Comparison of ENCODE assay signal across 8 cellular contexts in the genomic region with DNA sequence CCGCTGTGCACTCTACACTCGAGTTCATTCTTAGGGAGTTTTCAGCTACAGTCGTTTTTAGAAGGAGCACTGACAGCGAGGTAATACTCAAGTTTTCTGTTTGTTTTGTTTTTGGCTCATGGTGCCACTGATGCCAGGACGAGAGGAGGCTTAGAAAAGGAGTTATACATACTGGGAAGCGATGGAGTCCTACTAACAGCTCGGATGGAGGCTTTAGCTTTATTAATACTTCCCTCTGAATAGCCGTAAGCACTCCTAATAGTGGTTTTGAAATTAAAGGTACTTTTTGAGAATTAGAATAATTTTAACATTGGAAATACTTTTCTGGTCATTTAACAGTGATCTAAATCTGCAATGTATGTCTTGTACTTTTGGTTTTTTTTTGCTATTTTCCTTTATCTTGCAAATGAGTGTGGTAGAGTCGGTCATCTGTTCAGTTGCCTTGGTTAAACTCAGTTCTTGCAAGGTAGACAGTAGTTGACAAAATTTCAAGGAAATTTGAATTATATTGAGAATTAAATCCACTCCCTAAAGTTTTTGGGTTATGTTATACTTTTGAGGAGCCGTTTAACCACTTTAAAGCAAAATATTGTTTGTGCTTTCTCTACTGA. TPM values are rescaled to one million over a fixed set of nuclear protein-coding genes. Genes with fewer than 3 reads are reported as not detected.
A peak's percentile ranks its signal among the peaks of the same experiment; 100 is the strongest.
DNase-seq lines count a peak whose midpoint lies in the region; ATAC-seq lines count a peak whose summit lies in the region.

No MANE protein-coding gene starts in this region.

- H3K27me3 Mint-ChIP-seq in activated T-helper 1 cell treated with anti-CD3 and anti-CD28 coated beads, Interleukin-12 subunit alpha, Interleukin-12 subunit beta, Interleukin-2, Interleukin-4 antibody, amounts not matched to agents 30 ng/mL and 10 ng/mL and 1 ng/mL, durations not matched to agents 14 hours and 24 hours and 36 hours (ENCODE audit: insufficient read depth): peaks cover 6% of the 10 kb centered on the region
- H3K27me3 Mint-ChIP-seq in stimulated activated naive B cell treated with anti-CD40 and anti-IgM and Interleukin-4, amounts not matched to agents 10 μg/mL and 1 μg/mL and 100 μg/mL, for 72 hours: peaks cover 0 to 4% of the 10 kb centered on the region in 2 donors

- H3K9me3 Mint-ChIP-seq in activated T-helper 1 cell treated with anti-CD3 and anti-CD28 coated beads, Interleukin-12 subunit alpha, Interleukin-12 subunit beta, Interleukin-2, Interleukin-4 antibody, amounts not matched to agents 30 ng/mL and 10 ng/mL and 1 ng/mL, durations not matched to agents 14 hours and 24 hours and 36 hours: no peaks in the 10 kb centered on the region
- H3K9me3 Mint-ChIP-seq in stimulated activated naive B cell treated with anti-CD40 and anti-IgM and Interleukin-4, amounts not matched to agents 10 μg/mL and 1 μg/mL and 100 μg/mL, for 72 hours: no peaks in the 10 kb centered on the region

- H3K4me3 ChIP-seq in iPS-11a (ENCODE audit: low read depth, low read length): peak overlapping the region; percentile 78

- no peak for ATAC-seq in stimulated activated naive B cell treated with anti-CD40 and anti-IgM and Interleukin-4, amounts not matched to agents 10 μg/mL and 1 μg/mL and 100 μg/mL, for 72 hours (replicated peaks)
- ATAC-seq in HG03025 (IDR thresholded peaks at IDR 0.05; ENCODE audit: low FRiP score, unreplicated experiment): no peak

- peak overlapping the region; percentile 88 for H3K4me3 Mint-ChIP-seq in activated T-helper 1 cell treated with anti-CD3 and anti-CD28 coated beads, Interleukin-12 subunit alpha, Interleukin-12 subunit beta, Interleukin-2, Interleukin-4 antibody, amounts not matched to agents 30 ng/mL and 10 ng/mL and 1 ng/mL, durations not matched to agents 14 hours and 24 hours and 36 hours
- peak overlapping the region; percentile 87 to 91 for H3K4me3 Mint-ChIP-seq in stimulated activated naive B cell treated with anti-CD40 and anti-IgM and Interleukin-4, amounts not matched to agents 10 μg/mL and 1 μg/mL and 100 μg/mL, for 72 hours

- intact Hi-C loops in activated T-helper 1 cell treated with anti-CD3 and anti-CD28 coated beads, Interleukin-12 subunit alpha, Interleukin-12 subunit beta, Interleukin-2, Interleukin-4 antibody, amounts not matched to agents 30 ng/mL and 10 ng/mL and 1 ng/mL, durations not matched to agents 14 hours and 24 hours and 36 hours (cut with micrococcal nuclease): loop anchor here (10.0 kb wide), 1 partner anchor 1875 kb away; no protein-coding TSS in a partner anchor

- H3K36me3 Mint-ChIP-seq in activated T-helper 1 cell treated with anti-CD3 and anti-CD28 coated beads, Interleukin-12 subunit alpha, Interleukin-12 subunit beta, Interleukin-2, Interleukin-4 antibody, amounts not matched to agents 30 ng/mL and 10 ng/mL and 1 ng/mL, durations not matched to agents 14 hours and 24 hours and 36 hours (ENCODE audit: low read depth): peaks cover 7% of the 10 kb centered on the region
- peaks cover 0 to 7% of the 10 kb centered on the region in 2 donors for H3K36me3 Mint-ChIP-seq in stimulated activated naive B cell treated with anti-CD40 and anti-IgM and Interleukin-4, amounts not matched to agents 10 μg/mL and 1 μg/mL and 100 μg/mL, for 72 hours

- peaks cover 41% of the 10 kb centered on the region for H3K4me1 Mint-ChIP-seq in activated T-helper 1 cell treated with anti-CD3 and anti-CD28 coated beads, Interleukin-12 subunit alpha, Interleukin-12 subunit beta, Interleukin-2, Interleukin-4 antibody, amounts not matched to agents 30 ng/mL and 10 ng/mL and 1 ng/mL, durations not matched to agents 14 hours and 24 hours and 36 hours (ENCODE audit: low read depth)
- peaks cover 14 to 44% of the 10 kb centered on the region in 2 donors for H3K4me1 Mint-ChIP-seq in stimulated activated naive B cell treated with anti-CD40 and anti-IgM and Interleukin-4, amounts not matched to agents 10 μg/mL and 1 μg/mL and 100 μg/mL, for 72 hours

- DNase-seq in NCI-H2107 treated with DMSO at 0.1 percent for 48 hours (lab: John Stamatoyannopoulos, UW; ENCODE audit: unreplicated experiment) (peak; percentile 73), NCI-H2107 (lab: John Stamatoyannopoulos, UW) (no peak), NCI-H226 (no peak), NCI-H1417 treated with DMSO at 0.1 percent for 48 hours (lab: John Stamatoyannopoulos, UW) (no peak)
- no peak for DNase-seq in activated T-helper 1 cell treated with anti-CD3 and anti-CD28 coated beads, Interleukin-12 subunit alpha, Interleukin-12 subunit beta, Interleukin-2, Interleukin-4 antibody, amounts not matched to agents 30 ng/mL and 10 ng/mL and 1 ng/mL, durations not matched to agents 14 hours and 24 hours and 36 hours (ENCODE audit: low spot score)
- no peak for DNase-seq in stimulated activated naive B cell treated with anti-CD40 and anti-IgM and Interleukin-4, amounts not matched to agents 10 μg/mL and 1 μg/mL and 100 μg/mL, for 72 hours

- H3K27ac Mint-ChIP-seq in activated T-helper 1 cell treated with anti-CD3 and anti-CD28 coated beads, Interleukin-12 subunit alpha, Interleukin-12 subunit beta, Interleukin-2, Interleukin-4 antibody, amounts not matched to agents 30 ng/mL and 10 ng/mL and 1 ng/mL, durations not matched to agents 14 hours and 24 hours and 36 hours: peak overlapping the region; percentile 93
- peak overlapping the region; percentile 98 for H3K27ac Mint-ChIP-seq in stimulated activated naive B cell treated with anti-CD40 and anti-IgM and Interleukin-4, amounts not matched to agents 10 μg/mL and 1 μg/mL and 100 μg/mL, for 72 hours

RNA-seq across cellular contexts. Expression of a gene that starts 1.4 kb away (rescaled TPM):
- 15.2 and 16.6 TPM in 2 replicates for total RNA-seq in activated T-helper 1 cell treated with anti-CD3 and anti-CD28 coated beads, Interleukin-12 subunit alpha, Interleukin-12 subunit beta, Interleukin-2, Interleukin-4 antibody, amounts not matched to agents 30 ng/mL and 10 ng/mL and 1 ng/mL, durations not matched to agents 14 hours and 24 hours and 36 hours
